Comparison of ENCODE assay signal across 27 cellular contexts in the genomic region with DNA sequence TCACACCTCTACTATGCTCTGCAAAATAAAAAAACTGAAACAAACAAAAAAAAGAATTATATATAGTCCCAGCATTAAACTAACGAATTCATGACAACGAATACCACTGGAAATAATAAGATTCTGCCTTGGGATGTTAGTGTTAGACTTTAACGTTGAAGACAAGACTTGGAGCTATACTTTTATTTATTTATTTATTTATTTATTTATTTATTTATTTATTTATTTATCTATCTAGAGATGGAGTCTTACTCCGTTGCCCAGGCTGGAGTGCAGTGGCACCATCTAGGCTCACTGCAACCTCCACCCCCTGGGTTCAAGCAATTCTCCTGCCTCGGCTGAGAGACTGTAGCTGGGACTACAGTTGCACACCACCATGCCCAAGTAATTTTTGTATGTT.
"Had no signal": no experiment of that assay in that cellular context is flagged by ENCODE, and none has a peak within 500 bp of the region (broad histone marks: within the 10 kb centered on the region; RNA-seq: fewer than 3 reads in every experiment).

No MANE protein-coding gene starts in this region.

- H3K9me3 ChIP-seq: suprapubic skin, testis, thoracic aorta, thyroid gland, transverse colon, upper lobe of right lung, uterus, vagina had no signal

- FAIRE-seq: urothelium cell line had no signal

- ATAC-seq: stimulated activated effector memory CD8-positive, alpha-beta T cell treated with anti-CD3 and anti-CD28 coated beads, Interleukin-12 subunit alpha, Interleukin-12 subunit beta, amount 100 ng/mL, for 72 hours; stimulated activated memory B cell treated with anti-CD40 and anti-IgM and Interleukin-4, amounts not matched to agents 10 μg/mL and 1 μg/mL and 100 μg/mL, for 72 hours; stimulated activated naive B cell treated with anti-CD40 and anti-IgM and Interleukin-4, amounts not matched to agents 10 μg/mL and 1 μg/mL and 100 μg/mL, for 72 hours; stimulated activated naive CD8-positive, alpha-beta T cell treated with anti-CD3 and anti-CD28 coated beads, Interleukin-15, amount 100 ng/mL, for 72 hours; stimulated activated naive CD8-positive, alpha-beta T cell treated with anti-CD3 and anti-CD28 coated beads, Interleukin-15, Interleukin-2, amounts not matched to agents 100 U/mL and 50 U/mL, for 24 hours; upper lobe of right lung had no signal

- H3K36me3 ChIP-seq: stomach, suprapubic skin, thoracic aorta, thyroid gland, tibial artery, tibial nerve, transverse colon, upper lobe of left lung, upper lobe of right lung, uterus, vagina had no signal

- DNase-seq: stimulated activated CD4-positive, alpha-beta T cell treated with anti-CD3 and anti-CD28 coated beads, Interleukin-2, amount 100 ng/mL, for 48 hours; stimulated activated CD4-positive, alpha-beta T cell treated with anti-CD3 and anti-CD28 coated beads, Interleukin-4, amount 100 ng/mL, for 1 hour; stimulated activated CD4-positive, alpha-beta T cell treated with anti-CD3 and anti-CD28 coated beads, Interleukin-4, amount 100 ng/mL, for 24 hours; stimulated activated CD4-positive, alpha-beta T cell treated with anti-CD3 and anti-CD28 coated beads, Interleukin-4, amount 100 ng/mL, for 4 hours; stimulated activated CD8-positive, alpha-beta memory T cell treated with anti-CD3 and anti-CD28 coated beads, Interleukin-4, amount 100 ng/mL, for 48 hours; stimulated activated naive B cell treated with anti-CD40 and anti-IgM and Interleukin-4, amounts not matched to agents 10 μg/mL and 1 μg/mL and 100 μg/mL, for 72 hours; stimulated activated naive CD4-positive, alpha-beta T cell; stimulated activated naive CD4-positive, alpha-beta T cell treated with Interleukin-2 at 50 U/mL for 16 hours; stimulated activated naive CD8-positive, alpha-beta T cell treated with anti-CD3 and anti-CD28 coated beads, Interleukin-15, amount 100 ng/mL, for 72 hours; stimulated activated naive CD8-positive, alpha-beta T cell treated with anti-CD3 and anti-CD28 coated beads, Interleukin-15, Interleukin-2, amounts not matched to agents 100 U/mL and 50 U/mL, for 24 hours; stomach; substantia nigra; testis; thyroid gland; tibial artery; transverse colon; trophoblast cell; upper lobe of right lung; uterus had no signal

- H3K27ac ChIP-seq: stomach, suprapubic skin, testis, thoracic aorta, thyroid gland, tibial artery, tibial nerve, transverse colon, upper lobe of left lung, upper lobe of right lung, uterus, vagina had no signal

- H3K4me3 ChIP-seq: stomach, suprapubic skin, testis, thoracic aorta, thyroid gland, tibial artery, tibial nerve, transverse colon, upper lobe of left lung, upper lobe of right lung, uterus, vagina had no signal

- H3K4me1 ChIP-seq: stomach, suprapubic skin, testis, thyroid gland, tibial artery, tibial nerve, transverse colon, upper lobe of left lung, upper lobe of right lung, uterus, vagina had no signal
